In the genomic region with DNA sequence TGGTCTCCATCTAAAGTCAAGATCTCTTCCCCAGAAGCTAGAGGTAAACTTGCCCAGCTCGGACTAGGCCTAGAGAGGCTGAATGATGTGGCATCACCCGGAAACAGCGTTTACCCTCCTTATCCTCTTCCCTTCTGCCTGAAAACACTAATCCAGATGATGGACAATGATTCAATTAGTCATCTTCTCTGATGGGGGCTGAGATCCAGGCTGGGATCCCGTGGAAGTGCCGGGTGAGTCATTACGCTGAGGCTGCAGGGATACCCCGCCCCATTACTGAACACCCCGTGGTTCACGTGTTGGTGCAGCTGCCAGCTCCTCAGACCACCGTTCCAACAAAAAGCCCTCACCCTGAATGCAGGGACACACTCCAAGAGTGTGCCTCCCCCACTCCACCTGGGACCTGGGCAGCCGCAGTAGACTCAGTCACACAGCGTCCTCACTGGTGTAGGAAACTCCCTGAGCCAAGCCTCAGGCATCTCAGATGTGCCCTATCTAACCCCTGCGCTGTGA, we compare ENCODE assay signal across 9 cellular contexts. TPM values are rescaled to one million over a fixed set of nuclear protein-coding genes. Genes with fewer than 3 reads are reported as not detected.
DNase-seq lines count a peak whose midpoint lies in the region; TF ChIP-seq lines count a peak whose summit lies in the region.
"Had no signal": no experiment of that assay in that cellular context is flagged by ENCODE, and none has a peak within 500 bp of the region (broad histone marks: within the 10 kb centered on the region; RNA-seq: fewer than 3 reads in every experiment).

No MANE protein-coding gene starts in this region.

- peak overlapping the region; percentile 29 to 99 (median 98) for H3K27ac ChIP-seq in thyroid gland

- H3K4me1 ChIP-seq in thyroid gland, result peaks cover 27 to 39% of the 10 kb centered on the region in 2 donors

- WGBS in thyroid gland, 2 donors, result 59 to 60% methylated on average over 10 to 13 of the region's 13 CpGs

- intact Hi-C loops in thyroid gland (cut with DNase I), result loop anchor here (2.0 kb wide), 1 partner anchor 35 kb away; no protein-coding TSS in a partner anchor

- TF ChIP-seq POLR2A in thyroid gland (IDR thresholded peaks at IDR 0.05), result no peak

- TF ChIP-seq CTCF in cardiac fibroblast (IDR thresholded peaks at IDR 0.05; ENCODE audit: low read depth, low read length), result no peak
- TF ChIP-seq CTCF in thyroid gland (IDR thresholded peaks at IDR 0.05), result no peak

- no peaks in the 10 kb centered on the region for H3K27me3 ChIP-seq in thyroid gland

- peak; percentile 76 for DNase-seq in GM04503 (ENCODE audit: low read depth)
- peak; percentile 82 to 93 for DNase-seq in cardiac fibroblast (ENCODE audit: low read depth in 2 of 2)
- peak; percentile 95 for DNase-seq in kidney tubule cell (ENCODE audit: low spot score)
- no peak for DNase-seq in thyroid gland
- no peak for DNase-seq in inferior parietal cortex (ENCODE audit: extremely low spot score)
- no peak for DNase-seq in medulla oblongata (ENCODE audit: extremely low spot score)
- no peak for DNase-seq in NCI-H1436 treated with DMSO at 0.1 percent for 48 hours (lab: John Stamatoyannopoulos, UW)

- H3K9me3 ChIP-seq in thyroid gland, result no peaks in the 10 kb centered on the region

- H3K4me3 ChIP-seq in cardiac fibroblast (replicated peaks in 1 of 2; ENCODE audit: low read depth in 2 of 2, low read length in 2 of 2) (peak overlapping the region; percentile 65 to 94), thyroid gland (replicated peaks in 1 of 3) (peak overlapping the region in 1 of 3 donors; percentile 82)

- H3K36me3 ChIP-seq in thyroid gland, result no peaks in the 10 kb centered on the region

TF ChIP-seq in PFSK-1, 5 proteins besides CTCF, POLR2A, EP300 and RAD21:
- TF ChIP-seq TAF1 (IDR thresholded peaks at IDR 0.05; ENCODE audit: borderline replicate concordance, insufficient read depth, low read length), result no peak
- TF ChIP-seq, protein P1, sequence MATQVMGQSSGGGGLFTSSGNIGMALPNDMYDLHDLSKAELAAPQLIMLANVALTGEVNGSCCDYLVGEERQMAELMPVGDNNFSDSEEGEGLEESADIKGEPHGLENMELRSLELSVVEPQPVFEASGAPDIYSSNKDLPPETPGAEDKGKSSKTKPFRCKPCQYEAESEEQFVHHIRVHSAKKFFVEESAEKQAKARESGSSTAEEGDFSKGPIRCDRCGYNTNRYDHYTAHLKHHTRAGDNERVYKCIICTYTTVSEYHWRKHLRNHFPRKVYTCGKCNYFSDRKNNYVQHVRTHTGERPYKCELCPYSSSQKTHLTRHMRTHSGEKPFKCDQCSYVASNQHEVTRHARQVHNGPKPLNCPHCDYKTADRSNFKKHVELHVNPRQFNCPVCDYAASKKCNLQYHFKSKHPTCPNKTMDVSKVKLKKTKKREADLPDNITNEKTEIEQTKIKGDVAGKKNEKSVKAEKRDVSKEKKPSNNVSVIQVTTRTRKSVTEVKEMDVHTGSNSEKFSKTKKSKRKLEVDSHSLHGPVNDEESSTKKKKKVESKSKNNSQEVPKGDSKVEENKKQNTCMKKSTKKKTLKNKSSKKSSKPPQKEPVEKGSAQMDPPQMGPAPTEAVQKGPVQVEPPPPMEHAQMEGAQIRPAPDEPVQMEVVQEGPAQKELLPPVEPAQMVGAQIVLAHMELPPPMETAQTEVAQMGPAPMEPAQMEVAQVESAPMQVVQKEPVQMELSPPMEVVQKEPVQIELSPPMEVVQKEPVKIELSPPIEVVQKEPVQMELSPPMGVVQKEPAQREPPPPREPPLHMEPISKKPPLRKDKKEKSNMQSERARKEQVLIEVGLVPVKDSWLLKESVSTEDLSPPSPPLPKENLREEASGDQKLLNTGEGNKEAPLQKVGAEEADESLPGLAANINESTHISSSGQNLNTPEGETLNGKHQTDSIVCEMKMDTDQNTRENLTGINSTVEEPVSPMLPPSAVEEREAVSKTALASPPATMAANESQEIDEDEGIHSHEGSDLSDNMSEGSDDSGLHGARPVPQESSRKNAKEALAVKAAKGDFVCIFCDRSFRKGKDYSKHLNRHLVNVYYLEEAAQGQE (IDR thresholded peaks at IDR 0.05; ENCODE audit: insufficient read depth in 1 of 2, low read depth in 2 of 2, low read length in 2 of 2), result 0 out of 4 replicates have a peak, but pooled peaks of 1 of the 2 experiments have one; percentile 15
- TF ChIP-seq POLR2AphosphoS5 (IDR thresholded peaks at IDR 0.05; ENCODE audit: low read depth, low read length), result no peak
- TF ChIP-seq FOXP2 (optimal IDR thresholded peaks at IDR 0.05; ENCODE audit: borderline replicate concordance, extremely low read depth, extremely low read length, insufficient read depth), result no peak
- TF ChIP-seq SIN3A (IDR thresholded peaks at IDR 0.05; ENCODE audit: borderline replicate concordance, insufficient read depth, low read length), result 0 out of 2 replicates have a peak, but pooled peaks have one; percentile 52
TF ChIP-seq in PFSK-1: peak in this region for 2.

RNA-seq across cellular contexts. Expression of gene S100A6, which starts 2.0 kb away (rescaled TPM):
- polyA plus RNA-seq in PFSK-1 (2012; ENCODE audit: insufficient read length, low read depth), result not detected
- 100 to 1,000 TPM; 128 to 573 (median 360) TPM for total RNA-seq in thyroid gland

RNA-seq across cellular contexts. Expression of gene S100A5, which starts 7.0 kb away (rescaled TPM):
- not detected for polyA plus RNA-seq in PFSK-1 (2012; ENCODE audit: insufficient read length, low read depth)
- total RNA-seq in thyroid gland, result 10 to 100 TPM in 1 of 4 donors, 1 to 10 TPM in 3; 2.2 to 12.6 (median 6.5) TPM

RNA-seq across cellular contexts. Expression of gene S100A4, which starts 11.9 kb away (rescaled TPM):
- 30.9 TPM for polyA plus RNA-seq in PFSK-1 (2012; ENCODE audit: insufficient read length, low read depth)
- total RNA-seq in thyroid gland, result 100 to 1,000 TPM in 2 of 4 donors, 10 to 100 TPM in 2; 57.3 to 251 (median 133) TPM

RNA-seq across cellular contexts. Expression of gene S100A3, which starts 15.3 kb away (rescaled TPM):
- polyA plus RNA-seq in PFSK-1 (2012; ENCODE audit: insufficient read length, low read depth), result not detected
- total RNA-seq in thyroid gland, result 1 to 10 TPM in 1 of 4 donors, under 1 TPM in 1, not detected in 2; 0.83 to 1.7 TPM
- total RNA-seq: T-helper 2 cell treated with Interferon-gamma antibody and Interleukin-4, amounts not matched to agents 100 ng/mL and 5 ng/mL, for 36 hours had no signal

RNA-seq across cellular contexts. Expression of gene S100A2, which starts 31.9 kb away (rescaled TPM):
- 0.97 TPM for polyA plus RNA-seq in PFSK-1 (2012; ENCODE audit: insufficient read length, low read depth)
- 10 to 100 TPM in 1 of 4 donors, 1 to 10 TPM in 3; 2.6 to 10.1 (median 5.9) TPM for total RNA-seq in thyroid gland

Comparison
In these comparisons a context has a peak if more than half of its experiments do, and no peak if none do; other contexts are left out.
1. DNase-seq: peak in GM04503 (single experiment), cardiac fibroblast (2 of 2) and kidney tubule cell (single experiment); none in thyroid gland (0 of 2), inferior parietal cortex (single experiment), medulla oblongata (single experiment) and NCI-H1436 treated with DMSO at 0.1 percent for 48 hours (single experiment).